Comparison of ENCODE assay signal across 19 cellular contexts in the genomic region with DNA sequence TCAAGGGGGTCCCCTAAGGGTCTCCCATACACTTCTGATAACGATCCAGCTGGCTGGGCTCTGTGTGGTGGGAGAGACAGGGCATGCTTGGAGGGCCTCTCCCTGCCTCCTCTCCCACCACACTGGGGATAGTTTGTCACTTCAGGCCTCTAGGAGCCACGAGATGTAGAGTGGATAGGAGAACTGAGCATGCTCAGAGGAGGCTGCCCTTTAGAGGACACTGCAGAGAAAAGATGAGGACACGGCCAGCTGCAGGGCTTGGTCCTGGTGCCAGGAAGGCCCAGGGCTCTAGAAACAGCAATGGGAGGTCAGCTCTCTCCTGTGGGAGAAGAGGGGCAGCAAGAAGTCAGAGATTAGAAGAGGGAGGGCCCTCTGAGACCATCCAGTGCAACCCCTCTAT.
"Had no signal": no experiment of that assay in that cellular context is flagged by ENCODE, and none has a peak within 500 bp of the region (broad histone marks: within the 10 kb centered on the region; RNA-seq: fewer than 3 reads in every experiment).

No MANE protein-coding gene starts in this region.

- H3K27me3 ChIP-seq: hepatocyte, pancreas, right lobe of liver, testis, tibial nerve, upper lobe of right lung, vagina had no signal

- H3K4me1 ChIP-seq: pancreas, right lobe of liver, vagina had no signal

- H3K36me3 Mint-ChIP-seq: stimulated activated memory B cell treated with anti-CD40 and anti-IgM and Interleukin-4, amounts not matched to agents 10 μg/mL and 1 μg/mL and 100 μg/mL, for 72 hours had no signal

- H3K4me3 Mint-ChIP-seq: dendritic cell treated with granulocyte-macrophage colony-stimulating factor and Interleukin-4, amounts not matched to agents 40 ng/mL and 50 ng/mL, for 4 days; naive thymus-derived CD4-positive, alpha-beta T cell; stimulated activated memory B cell treated with anti-CD40 and anti-IgM and Interleukin-4, amounts not matched to agents 10 μg/mL and 1 μg/mL and 100 μg/mL, for 72 hours; stimulated activated naive CD8-positive, alpha-beta T cell treated with anti-CD3 and anti-CD28 coated beads, Interleukin-15, Interleukin-2, amounts not matched to agents 100 ng/mL and 50 ng/mL, for 24 hours had no signal

- H3K27ac Mint-ChIP-seq: dendritic cell treated with granulocyte-macrophage colony-stimulating factor and Interleukin-4, amounts not matched to agents 40 ng/mL and 50 ng/mL, for 4 days; naive thymus-derived CD4-positive, alpha-beta T cell; progenitor cell of endocrine pancreas; stimulated activated memory B cell treated with anti-CD40 and anti-IgM and Interleukin-4, amounts not matched to agents 10 μg/mL and 1 μg/mL and 100 μg/mL, for 72 hours; stimulated activated naive CD8-positive, alpha-beta T cell treated with anti-CD3 and anti-CD28 coated beads, Interleukin-15, Interleukin-2, amounts not matched to agents 100 ng/mL and 50 ng/mL, for 24 hours had no signal

- H3K27ac ChIP-seq: hepatocyte, pancreas, right lobe of liver, testis, tibial nerve, upper lobe of right lung, vagina had no signal

- H3K9me3 Mint-ChIP-seq: dendritic cell treated with granulocyte-macrophage colony-stimulating factor and Interleukin-4, amounts not matched to agents 40 ng/mL and 50 ng/mL, for 4 days; naive thymus-derived CD4-positive, alpha-beta T cell; stimulated activated memory B cell treated with anti-CD40 and anti-IgM and Interleukin-4, amounts not matched to agents 10 μg/mL and 1 μg/mL and 100 μg/mL, for 72 hours; stimulated activated naive CD8-positive, alpha-beta T cell treated with anti-CD3 and anti-CD28 coated beads, Interleukin-15, Interleukin-2, amounts not matched to agents 100 ng/mL and 50 ng/mL, for 24 hours had no signal

- H3K36me3 ChIP-seq: pancreas, right lobe of liver, vagina had no signal

- ATAC-seq: left cardiac atrium; naive thymus-derived CD4-positive, alpha-beta T cell; pancreas; right lobe of liver; stimulated activated memory B cell treated with anti-CD40 and anti-IgM and Interleukin-4, amounts not matched to agents 10 μg/mL and 1 μg/mL and 100 μg/mL, for 72 hours; upper lobe of right lung had no signal

- H2AFZ ChIP-seq: hepatocyte had no signal

- H3K4me3 ChIP-seq: hepatocyte, pancreas, right lobe of liver, testis, tibial nerve, upper lobe of right lung, vagina had no signal

- H3K27me3 Mint-ChIP-seq: dendritic cell treated with granulocyte-macrophage colony-stimulating factor and Interleukin-4, amounts not matched to agents 40 ng/mL and 50 ng/mL, for 4 days; naive thymus-derived CD4-positive, alpha-beta T cell; progenitor cell of endocrine pancreas; stimulated activated memory B cell treated with anti-CD40 and anti-IgM and Interleukin-4, amounts not matched to agents 10 μg/mL and 1 μg/mL and 100 μg/mL, for 72 hours; stimulated activated naive CD8-positive, alpha-beta T cell treated with anti-CD3 and anti-CD28 coated beads, Interleukin-15, Interleukin-2, amounts not matched to agents 100 ng/mL and 50 ng/mL, for 24 hours had no signal

- H3K4me2 ChIP-seq: hepatocyte had no signal

- DNase-seq: erythroblast; foreskin melanocyte; kidney; left cardiac atrium; mesendoderm; naive thymus-derived CD4-positive, alpha-beta T cell; occipital lobe; pancreas; right lobe of liver; stimulated activated CD4-positive, alpha-beta T cell treated with anti-CD3 and anti-CD28 coated beads, Interleukin-4, amount 100 ng/mL, for 1 hour; testis; upper lobe of right lung had no signal
